Comparison of ENCODE assay signal across 14 cellular contexts in genomic region chr12:48776956-48777355, GRCh38. TPM values are rescaled to one million over a fixed set of nuclear protein-coding genes. Genes with fewer than 3 reads are reported as not detected.
DNase-seq lines count a peak whose midpoint lies in the region; ATAC-seq and TF ChIP-seq lines count a peak whose summit lies in the region.
"Had no signal": no experiment of that assay in that cellular context is flagged by ENCODE, and none has a peak within 500 bp of the region (broad histone marks: within the 10 kb centered on the region; RNA-seq: fewer than 3 reads in every experiment).

No MANE protein-coding gene starts in this region.

- H3T11ph ChIP-seq in H9 (ENCODE audit: low read length) = no peak overlapping the region

- no peak overlapping the region for H2BK5ac ChIP-seq in H9 (ENCODE audit: insufficient read length, low read length)

- no peak for ATAC-seq in left ventricle myocardium superior
- ATAC-seq: CD8-positive, alpha-beta T cell had no signal

- no peaks in the 10 kb centered on the region for H3K9me3 ChIP-seq in left ventricle myocardium inferior (replicated peaks)
- no peaks in the 10 kb centered on the region for H3K9me3 ChIP-seq in H9 (ENCODE audit: control insufficient read depth, low read depth, low read length)
- H3K9me3 ChIP-seq in neural progenitor cell (ENCODE audit: low read depth) = no peaks in the 10 kb centered on the region
- H3K9me3 ChIP-seq in smooth muscle cell (replicated peaks; ENCODE audit: low read depth) = no peaks in the 10 kb centered on the region
- H3K9me3 ChIP-seq: BE2C had no signal

- H3K36me3 ChIP-seq in left ventricle myocardium inferior (peaks cover 63% of the 10 kb centered on the region), neural progenitor cell (no peaks in the 10 kb centered on the region), smooth muscle cell (ENCODE audit: low read depth) (no peaks in the 10 kb centered on the region)
- H3K36me3 ChIP-seq: BE2C had no signal

- H3K79me2 ChIP-seq in H9 (ENCODE audit: insufficient read depth, low read length) = no peaks in the 10 kb centered on the region
- peaks cover 6% of the 10 kb centered on the region for H3K79me2 ChIP-seq in neural progenitor cell (ENCODE audit: low read depth)
- H3K79me2 ChIP-seq in smooth muscle cell (ENCODE audit: low read depth) = no peaks in the 10 kb centered on the region

- no peak overlapping the region for H2BK20ac ChIP-seq in H9 (ENCODE audit: low read depth, low read length, poor library complexity, severe bottlenecking)

- no peak overlapping the region for H2BK15ac ChIP-seq in H9 (ENCODE audit: low read depth, low read length)

- no peak overlapping the region for H3K18ac ChIP-seq in H9 (ENCODE audit: insufficient read length, low read depth, low read length)

- H2BK120ac ChIP-seq in H9 (ENCODE audit: low read depth, low read length, poor library complexity, severe bottlenecking) = no peak overlapping the region

- peak overlapping the region in 2 of 3 experiments; percentile 29 to 93; a peak in 4 of 7 replicates for H3K27ac Mint-ChIP-seq in H9
- peak overlapping the region; percentile 40 for H3K27ac Mint-ChIP-seq in neural progenitor cell
- H3K27ac Mint-ChIP-seq: CD8-positive, alpha-beta T cell had no signal

- H3K36me3 Mint-ChIP-seq in H9 (ENCODE audit: insufficient read depth in 1 of 3, low read depth in 3 of 3) (peaks cover 13 to 52% (median 48%) of the 10 kb centered on the region in 3 experiments; a peak in 6 of 7 replicates), neural progenitor cell (peaks cover 29% of the 10 kb centered on the region)
- H3K36me3 Mint-ChIP-seq: CD14-positive monocyte; CD8-positive, alpha-beta T cell had no signal

- H4K8ac ChIP-seq in H9 (replicated peaks; ENCODE audit: insufficient read length, low read depth, low read length) = no peak overlapping the region

- no peaks in the 10 kb centered on the region for H3K79me1 ChIP-seq in H9 (ENCODE audit: insufficient read depth, low read depth, low read length, poor library complexity, severe bottlenecking)

- H3K4me1 Mint-ChIP-seq in H9 = peaks cover 25 to 30% of the 10 kb centered on the region in 2 experiments
- peaks cover 2% of the 10 kb centered on the region for H3K4me1 Mint-ChIP-seq in neural progenitor cell

- H3K23ac ChIP-seq in H9 (ENCODE audit: insufficient read length, low read depth, low read length) = no peak overlapping the region

- no peak overlapping the region for H3K4ac ChIP-seq in H9 (ENCODE audit: low read depth, low read length)

- TF ChIP-seq CTCF in left ventricle myocardium inferior (IDR thresholded peaks at IDR 0.05; ENCODE audit: borderline replicate concordance) (no peak), H9 (conservative IDR thresholded peaks at IDR 0.05) (no peak), neural progenitor cell (IDR thresholded peaks at IDR 0.05) (no peak), smooth muscle cell (IDR thresholded peaks at IDR 0.05; ENCODE audit: borderline replicate concordance, insufficient read depth, poor library complexity, severe bottlenecking) (no peak)

- no peak overlapping the region for H4K91ac ChIP-seq in H9 (ENCODE audit: insufficient read length, low read depth, low read length)

- no peak overlapping the region for H3K56ac ChIP-seq in H9 (ENCODE audit: insufficient read length, low read depth, low read length)

- no peak overlapping the region for H2AK5ac ChIP-seq in H9 (ENCODE audit: insufficient read length, low read length)

- DNase-seq in left ventricle myocardium inferior (no peak), left ventricle myocardium superior (no peak), H9 (no peak), neural progenitor cell (ENCODE audit: low spot score) (no peak), D341Med (ENCODE audit: low spot score) (no peak), DMS153 treated with DMSO at 0.1 percent for 48 hours (lab: John Stamatoyannopoulos, UW; ENCODE audit: unreplicated experiment) (no peak), smooth muscle cell (lab: John Stamatoyannopoulos, UW; ENCODE audit: unreplicated experiment) (no peak)
- DNase-seq: BE2C; CD8-positive, alpha-beta T cell; COR-L47; DMS53; GF-D8 had no signal

- H3F3A ChIP-seq in neural progenitor cell (ENCODE audit: low read depth) (no peaks in the 10 kb centered on the region), smooth muscle cell (ENCODE audit: low read depth) (no peaks in the 10 kb centered on the region)

- H2BK12ac ChIP-seq in H9 (ENCODE audit: insufficient read length, low read depth, low read length) = no peak overlapping the region

- H3K14ac ChIP-seq in H9 (ENCODE audit: insufficient read depth, low read length) = peak overlapping the region; percentile 23

- peak overlapping the region in 1 of 2 experiments; percentile 8; a peak in 2 of 5 replicates for H3K4me3 Mint-ChIP-seq in H9
- H3K4me3 Mint-ChIP-seq in neural progenitor cell = no peak overlapping the region
- H3K4me3 Mint-ChIP-seq: CD14-positive monocyte; CD8-positive, alpha-beta T cell had no signal

- H4K20me1 ChIP-seq in H9 (ENCODE audit: control insufficient read depth, insufficient read depth, insufficient read length) (no peaks in the 10 kb centered on the region), neural progenitor cell (ENCODE audit: low read depth) (peaks cover 25% of the 10 kb centered on the region), smooth muscle cell (ENCODE audit: low read depth) (peaks cover 43% of the 10 kb centered on the region)

- no peaks in the 10 kb centered on the region for H3K23me2 ChIP-seq in H9 (ENCODE audit: insufficient read length, low read depth, low read length, poor library complexity, severe bottlenecking)

- no CpG with 5 or more reads among the region's 6 CpGs for WGBS in H9 (ENCODE audit: extremely low coverage, insufficient read length, low lambda C conversion rate)
- 97% methylated on average over 6 of the region's 6 CpGs for WGBS in smooth muscle cell (ENCODE audit: low lambda C conversion rate)

- H3K4me1 ChIP-seq in left ventricle myocardium inferior (peaks cover 77% of the 10 kb centered on the region), H9 (ENCODE audit: insufficient read depth, low read length) (peaks cover 4% of the 10 kb centered on the region; the same call in 1 of the 2 replicates), neural progenitor cell (no peaks in the 10 kb centered on the region), smooth muscle cell (ENCODE audit: low read depth) (no peaks in the 10 kb centered on the region)

- H3K27me3 Mint-ChIP-seq in H9 (ENCODE audit: low read depth) (no peaks in the 10 kb centered on the region), neural progenitor cell (ENCODE audit: insufficient read depth, low read depth) (peaks cover 2% of the 10 kb centered on the region)

- H3K4me2 ChIP-seq in H9 (ENCODE audit: insufficient read depth, insufficient read length, low read length) = no peak overlapping the region
- no peak overlapping the region for H3K4me2 ChIP-seq in neural progenitor cell
- H3K4me2 ChIP-seq in smooth muscle cell = no peak overlapping the region

- H3K27ac ChIP-seq in left ventricle myocardium inferior (replicated peaks) (peak overlapping the region; percentile 93), H9 (ENCODE audit: insufficient read length, low read depth, low read length) (no peak overlapping the region), neural progenitor cell (no peak overlapping the region), smooth muscle cell (ENCODE audit: low read depth) (no peak overlapping the region)
- H3K27ac ChIP-seq: HL-60 had no signal

- H3K4me3 ChIP-seq in left ventricle myocardium inferior (no peak overlapping the region), neural progenitor cell (no peak overlapping the region), smooth muscle cell (no peak overlapping the region)

- no peak overlapping the region for H2AFZ ChIP-seq in H9 (ENCODE audit: low read length)
- no peak overlapping the region for H2AFZ ChIP-seq in neural progenitor cell (replicated peaks)
- no peak overlapping the region for H2AFZ ChIP-seq in smooth muscle cell (ENCODE audit: low read depth)

- no peak overlapping the region for H4K5ac ChIP-seq in H9 (ENCODE audit: insufficient read length, low read depth, low read length)

- no peaks in the 10 kb centered on the region for H3K9me3 Mint-ChIP-seq in H9
- no peaks in the 10 kb centered on the region for H3K9me3 Mint-ChIP-seq in neural progenitor cell
- H3K9me3 Mint-ChIP-seq: CD8-positive, alpha-beta T cell had no signal

- H3K27me3 ChIP-seq in left ventricle myocardium inferior (ENCODE audit: low read depth) (no peaks in the 10 kb centered on the region), H9 (ENCODE audit: insufficient read depth, low read length) (no peaks in the 10 kb centered on the region), neural progenitor cell (no peaks in the 10 kb centered on the region), smooth muscle cell (ENCODE audit: low read depth) (no peaks in the 10 kb centered on the region)
- H3K27me3 ChIP-seq: BE2C had no signal

- intact Hi-C loops in left ventricle myocardium inferior (cut with micrococcal nuclease) = no loop called here
- intact Hi-C loops in left ventricle myocardium superior (cut with micrococcal nuclease) = no loop called here

- H3K9ac ChIP-seq in H9 (ENCODE audit: extremely low read depth, insufficient read length, low read length) = no peak overlapping the region
- no peak overlapping the region for H3K9ac ChIP-seq in neural progenitor cell
- H3K9ac ChIP-seq in smooth muscle cell (ENCODE audit: low read depth) = no peak overlapping the region

RNA-seq across cellular contexts. Expression of gene ADCY6, which starts 11.9 kb away (rescaled TPM):
- total RNA-seq in left ventricle myocardium inferior (98.4 TPM), left ventricle myocardium superior (57.0 TPM), H9 (2021) (30.2 and 31.1 TPM in 2 replicates), neural progenitor cell (ENCODE audit: low replicate concordance) (22.4 and 42.4 TPM in 2 replicates), smooth muscle cell (23.4 and 31.0 TPM in 2 replicates)
- 18.8 and 21.5 TPM in 2 replicates for polyA plus RNA-seq in smooth muscle cell
- total RNA-seq: CD8-positive, alpha-beta T cell had no signal

RNA-seq across cellular contexts. Expression of gene CACNB3, which starts 41.3 kb away (rescaled TPM):
- 4.8 TPM for total RNA-seq in left ventricle myocardium inferior
- total RNA-seq in left ventricle myocardium superior = 4.4 TPM
- 34.9 and 35.1 TPM in 2 replicates for total RNA-seq in H9 (2021)
- 25.0 and 31.3 TPM in 2 replicates for total RNA-seq in neural progenitor cell (ENCODE audit: low replicate concordance)
- 16.7 and 18.5 TPM in 2 replicates for total RNA-seq in smooth muscle cell
- 21.7 and 33.4 TPM in 2 replicates for polyA plus RNA-seq in smooth muscle cell
